ENCODE assay signal across 25 cellular contexts in the genomic region with DNA sequence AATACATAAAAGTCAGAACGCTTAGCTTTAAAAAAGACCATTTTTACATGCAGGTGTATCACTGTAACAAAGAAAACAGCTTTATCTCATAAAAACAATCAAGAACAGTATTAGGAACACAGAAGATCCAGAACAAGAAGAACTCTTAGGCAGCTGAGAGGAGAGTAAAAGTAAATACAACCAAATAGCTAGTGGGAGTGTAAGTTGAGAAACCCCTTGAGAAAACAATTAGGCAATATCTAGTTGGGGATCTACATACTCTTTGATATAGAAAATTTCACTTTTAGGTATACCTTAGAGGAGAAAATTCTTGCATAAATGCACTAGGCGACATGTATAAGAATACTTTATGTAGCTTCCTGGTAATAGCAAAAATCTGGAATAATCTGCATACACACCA. TPM values are rescaled to one million over a fixed set of nuclear protein-coding genes. Genes with fewer than 3 reads are reported as not detected.
DNase-seq lines count a peak whose midpoint lies in the region; ATAC-seq and TF ChIP-seq lines count a peak whose summit lies in the region.
"Had no signal": no experiment of that assay in that cellular context is flagged by ENCODE, and none has a peak within 500 bp of the region (broad histone marks: within the 10 kb centered on the region; RNA-seq: fewer than 3 reads in every experiment).

No MANE protein-coding gene starts in this region.

- H3K36me3 ChIP-seq in Loucy (ENCODE audit: insufficient read depth, low read length): peaks cover 45% of the 10 kb centered on the region; the same call in 1 of the 2 replicates
- H3K36me3 ChIP-seq in left lung: peaks cover 0 to 87% of the 10 kb centered on the region in 2 donors

- peaks cover 48% of the 10 kb centered on the region for H3K36me3 Mint-ChIP-seq in activated CD4-positive, alpha-beta T cell treated with anti-CD3 and anti-CD28 coated beads, Interleukin-2, amount 10 ng/mL, durations not matched to agents 7 days and 5 days (ENCODE audit: low read depth)
- H3K36me3 Mint-ChIP-seq in MCF 10A (ENCODE audit: insufficient read depth, unreplicated experiment): peaks cover 84% of the 10 kb centered on the region

- H3K27me3 ChIP-seq in Loucy (ENCODE audit: insufficient read depth, low read length, poor library complexity, severe bottlenecking): no peaks in the 10 kb centered on the region
- H3K27me3 ChIP-seq in left lung: no peaks in the 10 kb centered on the region

- no peak overlapping the region for H3K4me3 Mint-ChIP-seq in activated CD4-positive, alpha-beta T cell treated with anti-CD3 and anti-CD28 coated beads, Interleukin-2, amount 10 ng/mL, durations not matched to agents 7 days and 5 days
- H3K4me3 Mint-ChIP-seq in MCF 10A (ENCODE audit: unreplicated experiment): no peak overlapping the region
- H3K4me3 Mint-ChIP-seq: CD4-positive, alpha-beta T cell; H9; HFFc6 had no signal

- CTCF ChIA-PET in activated CD4-positive, alpha-beta T cell treated with anti-CD3 and anti-CD28 coated beads, Interleukin-2, amount 10 ng/mL, durations not matched to agents 7 days and 5 days (lab: Charles Lee): interaction anchor here (0.7 to 1.7 kb wide), 3 partner anchors 16 to 49 kb away, joined by 3 to 5 read pairs (median 4); no protein-coding TSS in a partner anchor
- CTCF ChIA-PET in MCF 10A (lab: Yijun Ruan, JAX): interaction anchor here (0.7 to 1.9 kb wide), 5 partner anchors 12 to 793 kb away, joined by 3 to 5 read pairs (median 4); partner anchors contain the start of gene EOGT

- TF ChIP-seq CTCF in Loucy (conservative IDR thresholded peaks at IDR 0.05; ENCODE audit: low read length) (no peak), left lung (IDR thresholded peaks at IDR 0.05) (no peak), MCF 10A (IDR thresholded peaks at IDR 0.05; ENCODE audit: unreplicated experiment) (no peak)

- no peak overlapping the region for H3K27ac ChIP-seq in left lung
- H3K27ac ChIP-seq: PC-9 had no signal

- H3K4me3 ChIP-seq in Loucy (ENCODE audit: low read length, poor library complexity, severe bottlenecking) (peak overlapping the region; percentile 42), left lung (no peak overlapping the region)
- H3K4me3 ChIP-seq: PC-9 had no signal

- intact Hi-C loops in left lung (cut with DNase I): no loop called here
- intact Hi-C loops in MCF 10A (cut with micrococcal nuclease): no loop called here

- peaks cover 24% of the 10 kb centered on the region for H3K4me1 Mint-ChIP-seq in activated CD4-positive, alpha-beta T cell treated with anti-CD3 and anti-CD28 coated beads, Interleukin-2, amount 10 ng/mL, durations not matched to agents 7 days and 5 days
- H3K4me1 Mint-ChIP-seq in MCF 10A (ENCODE audit: insufficient read depth, unreplicated experiment): peaks cover 14% of the 10 kb centered on the region
- H3K4me1 Mint-ChIP-seq: H9 had no signal

- peak overlapping the region; percentile 4 for H3K27ac Mint-ChIP-seq in activated CD4-positive, alpha-beta T cell treated with anti-CD3 and anti-CD28 coated beads, Interleukin-2, amount 10 ng/mL, durations not matched to agents 7 days and 5 days
- no peak overlapping the region for H3K27ac Mint-ChIP-seq in MCF 10A (ENCODE audit: low read depth, unreplicated experiment)
- H3K27ac Mint-ChIP-seq: CD4-positive, alpha-beta T cell; H9; HFFc6 had no signal

- DNase-seq in activated CD4-positive, alpha-beta T cell treated with anti-CD3 and anti-CD28 coated beads, Interleukin-2, amount 10 ng/mL, durations not matched to agents 7 days and 5 days: no peak
- no peak for DNase-seq in activated CD4-positive, alpha-beta T cell treated with anti-CD3 and anti-CD28 coated beads for 4 hours
- peak; percentile 34 for DNase-seq in amniotic epithelial cell (ENCODE audit: low read depth)
- no peak for DNase-seq in left lung
- DNase-seq in MCF 10A (ENCODE audit: unreplicated experiment): no peak
- no peak for DNase-seq in NCI-H187 (lab: John Stamatoyannopoulos, UW)
- DNase-seq in epidermal melanocyte (ENCODE audit: insufficient read length, low spot score): no peak
- DNase-seq: Caco-2; CD4-positive, alpha-beta T cell; DMS 273 treated with DMSO at 0.1 percent for 48 hours; DMS79 treated with DMSO at 0.1 percent for 48 hours; H9; HFFc6; Kasumi-1; MM.1S; NCI-H1105 treated with DMSO at 0.1 percent for 48 hours; NCI-H1694 treated with DMSO at 0.1 percent for 48 hours; NCI-H226; NCI-H510A treated with DMSO at 0.1 percent for 48 hours; NCI-H748 treated with DMSO at 0.1 percent for 48 hours; PC-9; RPMI8226; SHP77; SK-N-SH had no signal

- POLR2A ChIA-PET in activated CD4-positive, alpha-beta T cell treated with anti-CD3 and anti-CD28 coated beads, Interleukin-2, amount 10 ng/mL, durations not matched to agents 7 days and 5 days (lab: Charles Lee): interaction anchor here (0.5 to 0.7 kb wide), 3 partner anchors 15 to 33 kb away, joined by 3 to 4 read pairs (median 3); no protein-coding TSS in a partner anchor
- POLR2A ChIA-PET in MCF 10A (lab: Yijun Ruan, JAX): interaction anchor here (0.6 to 2.4 kb wide), 8 partner anchors 9 to 1831 kb away, joined by 3 to 10 read pairs (median 4); partner anchors contain the start of gene EOGT

- H2AFZ ChIP-seq in Loucy (ENCODE audit: low read length): no peak overlapping the region
- H2AFZ ChIP-seq: PC-9 had no signal

- peaks cover 23% of the 10 kb centered on the region for H4K20me1 ChIP-seq in Loucy (ENCODE audit: insufficient read depth, low read length, poor library complexity, severe bottlenecking)

- peaks cover 47% of the 10 kb centered on the region for H3K4me1 ChIP-seq in Loucy (ENCODE audit: insufficient read depth, low read length, poor library complexity, severe bottlenecking)
- peaks cover 15 to 31% of the 10 kb centered on the region in 2 donors for H3K4me1 ChIP-seq in left lung
- H3K4me1 ChIP-seq: Caco-2 had no signal

- no peak overlapping the region for H3K9ac ChIP-seq in Loucy (ENCODE audit: low read depth, low read length, poor library complexity, severe bottlenecking)
- H3K9ac ChIP-seq: SK-N-SH had no signal

- H3K9me2 ChIP-seq in Loucy (replicated peaks; ENCODE audit: low read depth, low read length): no peaks in the 10 kb centered on the region
- H3K9me2 ChIP-seq: SK-N-SH had no signal

- peak overlapping the region; percentile 58 for H3K4me2 ChIP-seq in Loucy (ENCODE audit: low read depth, low read length, poor library complexity, severe bottlenecking)
- H3K4me2 ChIP-seq: PC-9, SK-N-SH had no signal

- no peaks in the 10 kb centered on the region for H3K9me3 Mint-ChIP-seq in activated CD4-positive, alpha-beta T cell treated with anti-CD3 and anti-CD28 coated beads, Interleukin-2, amount 10 ng/mL, durations not matched to agents 7 days and 5 days
- no peaks in the 10 kb centered on the region for H3K9me3 Mint-ChIP-seq in MCF 10A (ENCODE audit: unreplicated experiment)
- H3K9me3 Mint-ChIP-seq: CD4-positive, alpha-beta T cell; H9; HFFc6 had no signal

- BruUV-seq in MCF 10A (replicated peaks; lab: Mats Ljungman, UMichigan): no TSS peak

- ATAC-seq in left lung: peak; percentile 64

- no peaks in the 10 kb centered on the region for H3K27me3 Mint-ChIP-seq in activated CD4-positive, alpha-beta T cell treated with anti-CD3 and anti-CD28 coated beads, Interleukin-2, amount 10 ng/mL, durations not matched to agents 7 days and 5 days
- no peaks in the 10 kb centered on the region for H3K27me3 Mint-ChIP-seq in MCF 10A (ENCODE audit: insufficient read depth, unreplicated experiment)
- H3K27me3 Mint-ChIP-seq: CD4-positive, alpha-beta T cell had no signal

- no peaks in the 10 kb centered on the region for H3F3A ChIP-seq in Loucy (ENCODE audit: low read depth)

- H3K9me3 ChIP-seq in Loucy (ENCODE audit: insufficient read depth, low read depth, low read length) (no peaks in the 10 kb centered on the region), left lung (no peaks in the 10 kb centered on the region)
- H3K9me3 ChIP-seq: Caco-2, SK-N-SH had no signal

- H3K79me2 ChIP-seq in Loucy (ENCODE audit: insufficient read depth, low read length): peaks cover 47% of the 10 kb centered on the region

RNA-seq across cellular contexts. Expression of gene TMF1, which starts 7.5 kb away (rescaled TPM):
- 10 to 100 TPM; 43.0 to 43.5 TPM for total RNA-seq in activated CD4-positive, alpha-beta T cell treated with anti-CD3 and anti-CD28 coated beads, Interleukin-2, amount 10 ng/mL, durations not matched to agents 7 days and 5 days
- total RNA-seq in left lung (10 to 100 TPM; 38.4 to 40.8 TPM), MCF 10A (2022) (50.2 and 52.4 TPM in 2 replicates)

RNA-seq across cellular contexts. Expression of gene EOGT, which starts 31.1 kb away (rescaled TPM):
- total RNA-seq in activated CD4-positive, alpha-beta T cell treated with anti-CD3 and anti-CD28 coated beads, Interleukin-2, amount 10 ng/mL, durations not matched to agents 7 days and 5 days: 10 to 100 TPM; 11.3 to 14.7 TPM
- total RNA-seq in left lung: 10 to 100 TPM; 27.9 to 32.6 TPM
- total RNA-seq in MCF 10A (2022): 40.9 and 41.7 TPM in 2 replicates

RNA-seq across cellular contexts. Expression of gene UBA3, which starts 35.6 kb away (rescaled TPM):
- 10 to 100 TPM; 81.1 to 88.9 TPM for total RNA-seq in activated CD4-positive, alpha-beta T cell treated with anti-CD3 and anti-CD28 coated beads, Interleukin-2, amount 10 ng/mL, durations not matched to agents 7 days and 5 days
- total RNA-seq in left lung (10 to 100 TPM; 61.3 to 62.2 TPM), MCF 10A (2022) (41.1 and 57.8 TPM in 2 replicates)

RNA-seq across cellular contexts. Expression of gene ARL6IP5, which starts 40.1 kb away (rescaled TPM):
- 100 to 1,000 TPM; 154 to 156 TPM for total RNA-seq in activated CD4-positive, alpha-beta T cell treated with anti-CD3 and anti-CD28 coated beads, Interleukin-2, amount 10 ng/mL, durations not matched to agents 7 days and 5 days
- 100 to 1,000 TPM; 179 to 184 TPM for total RNA-seq in left lung
- 50.0 and 81.6 TPM in 2 replicates for total RNA-seq in MCF 10A (2022)
